ENCODE assay signal across 22 cellular contexts in genomic region chr18:76978616-76979015, GRCh38.
DNase-seq lines count a peak whose midpoint lies in the region; ATAC-seq and TF ChIP-seq lines count a peak whose summit lies in the region.
"Had no signal": no experiment of that assay in that cellular context is flagged by ENCODE, and none has a peak within 500 bp of the region (broad histone marks: within the 10 kb centered on the region; RNA-seq: fewer than 3 reads in every experiment).

No MANE protein-coding gene starts in this region.

- no peak for TF ChIP-seq CTCF in brain (conservative IDR thresholded peaks at IDR 0.05)
- TF ChIP-seq CTCF in lower lobe of right lung (IDR thresholded peaks at IDR 0.05) = no peak
- TF ChIP-seq CTCF in neural progenitor cell (IDR thresholded peaks at IDR 0.05) = no peak

- H3K4me3 ChIP-seq in mucosa of rectum (ENCODE audit: low read length in 2 of 2) = no peak overlapping the region
- no peak overlapping the region for H3K4me3 ChIP-seq in lower lobe of right lung
- no peak overlapping the region for H3K4me3 ChIP-seq in neural progenitor cell
- H3K4me3 ChIP-seq: psoas muscle, tibial artery had no signal

- H4K20me1 ChIP-seq in neural progenitor cell (ENCODE audit: low read depth) = no peaks in the 10 kb centered on the region

- H3K36me3 Mint-ChIP-seq in brain (no peaks in the 10 kb centered on the region), neural progenitor cell (peaks cover 12% of the 10 kb centered on the region)
- peaks cover 26 to 46% of the 10 kb centered on the region in 2 donors for H3K36me3 Mint-ChIP-seq in stimulated activated naive B cell treated with anti-CD40 and anti-IgM and Interleukin-4, amounts not matched to agents 10 μg/mL and 1 μg/mL and 100 μg/mL, for 72 hours

- no peak for ATAC-seq in stimulated activated naive B cell treated with anti-CD40 and anti-IgM and Interleukin-4, amounts not matched to agents 10 μg/mL and 1 μg/mL and 100 μg/mL, for 72 hours (replicated peaks)
- ATAC-seq in lower lobe of right lung = no peak
- ATAC-seq: activated CD8-positive, alpha-beta T cell treated with anti-CD3 and anti-CD28 coated beads for 36 hours; stimulated activated naive CD8-positive, alpha-beta T cell treated with anti-CD3 and anti-CD28 coated beads, Interleukin-15, amount 100 ng/mL, for 72 hours; T-cell had no signal

- H3K36me3 ChIP-seq in mucosa of rectum (ENCODE audit: control insufficient read depth in 2 of 2, insufficient read depth in 2 of 2, low read length in 2 of 2) (no peaks in the 10 kb centered on the region), lower lobe of right lung (no peaks in the 10 kb centered on the region), neural progenitor cell (no peaks in the 10 kb centered on the region)

- intact Hi-C loops in lower lobe of right lung (cut with DNase I) = no loop called here

- peaks cover 26 to 29% of the 10 kb centered on the region in 2 donors for H3K4me1 ChIP-seq in mucosa of rectum (ENCODE audit: control insufficient read depth in 2 of 2, insufficient read depth in 2 of 2, low read length in 2 of 2)
- no peaks in the 10 kb centered on the region for H3K4me1 ChIP-seq in lower lobe of right lung
- H3K4me1 ChIP-seq in neural progenitor cell = peaks cover 23% of the 10 kb centered on the region
- H3K4me1 ChIP-seq: Caco-2 had no signal

- H3K27ac Mint-ChIP-seq in brain = peak overlapping the region in 4 of 5 experiments; percentile 6 to 83 (median 66)
- peak overlapping the region; percentile 92 for H3K27ac Mint-ChIP-seq in stimulated activated naive B cell treated with anti-CD40 and anti-IgM and Interleukin-4, amounts not matched to agents 10 μg/mL and 1 μg/mL and 100 μg/mL, for 72 hours
- H3K27ac Mint-ChIP-seq in neural progenitor cell = no peak overlapping the region
- H3K27ac Mint-ChIP-seq: activated CD8-positive, alpha-beta T cell treated with anti-CD3 and anti-CD28 coated beads for 36 hours; stimulated activated naive CD8-positive, alpha-beta T cell treated with anti-CD3 and anti-CD28 coated beads, Interleukin-15, amount 100 ng/mL, for 72 hours; T-cell had no signal

- H3K9me3 Mint-ChIP-seq in brain = peaks cover 0 to 8% (median 0%) of the 10 kb centered on the region in 5 experiments
- peaks cover 0 to 6% of the 10 kb centered on the region in 2 donors for H3K9me3 Mint-ChIP-seq in stimulated activated naive B cell treated with anti-CD40 and anti-IgM and Interleukin-4, amounts not matched to agents 10 μg/mL and 1 μg/mL and 100 μg/mL, for 72 hours
- H3K9me3 Mint-ChIP-seq in neural progenitor cell = no peaks in the 10 kb centered on the region
- H3K9me3 Mint-ChIP-seq: activated CD8-positive, alpha-beta T cell treated with anti-CD3 and anti-CD28 coated beads for 36 hours; stimulated activated naive CD8-positive, alpha-beta T cell treated with anti-CD3 and anti-CD28 coated beads, Interleukin-15, amount 100 ng/mL, for 72 hours; T-cell had no signal

- H3K9me3 ChIP-seq in mucosa of rectum (ENCODE audit: control insufficient read depth in 2 of 2, low read length in 2 of 2) = no peaks in the 10 kb centered on the region
- H3K9me3 ChIP-seq in lower lobe of right lung = no peaks in the 10 kb centered on the region
- no peaks in the 10 kb centered on the region for H3K9me3 ChIP-seq in neural progenitor cell (ENCODE audit: low read depth)
- H3K9me3 ChIP-seq: Caco-2, psoas muscle, tibial artery had no signal

- peak; percentile 72 to 76 for DNase-seq in NCI-H526 (lab: John Stamatoyannopoulos, UW)
- no peak for DNase-seq in stimulated activated naive B cell treated with anti-CD40 and anti-IgM and Interleukin-4, amounts not matched to agents 10 μg/mL and 1 μg/mL and 100 μg/mL, for 72 hours
- DNase-seq in lower lobe of right lung = no peak
- DNase-seq in SW480 (ENCODE audit: low spot score) = no peak
- DNase-seq in neural progenitor cell (ENCODE audit: low spot score) = no peak
- DNase-seq: activated CD8-positive, alpha-beta T cell treated with anti-CD3 and anti-CD28 coated beads for 36 hours; activated gamma-delta T cell treated with Interleukin-2 at 50 U/mL for 16 hours; activated T-cell treated with anti-CD3 and anti-CD28 coated beads, Interleukin-2, amount 50 U/mL, for 1 hour; Caco-2; central memory CD4-positive, alpha-beta T cell; GDM1; left ventricle myocardium superior; midbrain; NCI-H1105; NCI-H1930; NCI-H748 treated with DMSO at 0.1 percent for 48 hours; psoas muscle; stimulated activated naive CD8-positive, alpha-beta T cell treated with anti-CD3 and anti-CD28 coated beads, Interleukin-15, amount 100 ng/mL, for 72 hours; T-cell; tibial artery had no signal

- H3K27me3 Mint-ChIP-seq in brain (no peaks in the 10 kb centered on the region), neural progenitor cell (ENCODE audit: insufficient read depth, low read depth) (peaks cover 4% of the 10 kb centered on the region)
- no peaks in the 10 kb centered on the region for H3K27me3 Mint-ChIP-seq in stimulated activated naive B cell treated with anti-CD40 and anti-IgM and Interleukin-4, amounts not matched to agents 10 μg/mL and 1 μg/mL and 100 μg/mL, for 72 hours
- H3K27me3 Mint-ChIP-seq: activated CD8-positive, alpha-beta T cell treated with anti-CD3 and anti-CD28 coated beads for 36 hours; stimulated activated naive CD8-positive, alpha-beta T cell treated with anti-CD3 and anti-CD28 coated beads, Interleukin-15, amount 100 ng/mL, for 72 hours; T-cell had no signal

- no peaks in the 10 kb centered on the region for H3K27me3 ChIP-seq in mucosa of rectum (ENCODE audit: control insufficient read depth in 2 of 2, insufficient read depth in 2 of 2, low read length in 2 of 2)
- H3K27me3 ChIP-seq in lower lobe of right lung (ENCODE audit: low read depth) = no peaks in the 10 kb centered on the region
- H3K27me3 ChIP-seq in neural progenitor cell = no peaks in the 10 kb centered on the region
- H3K27me3 ChIP-seq: tibial artery had no signal

- no peak overlapping the region for H3K4me3 Mint-ChIP-seq in brain
- H3K4me3 Mint-ChIP-seq in stimulated activated naive B cell treated with anti-CD40 and anti-IgM and Interleukin-4, amounts not matched to agents 10 μg/mL and 1 μg/mL and 100 μg/mL, for 72 hours = peak overlapping the region; percentile 65 to 76
- H3K4me3 Mint-ChIP-seq in neural progenitor cell = no peak overlapping the region
- H3K4me3 Mint-ChIP-seq: activated CD8-positive, alpha-beta T cell treated with anti-CD3 and anti-CD28 coated beads for 36 hours; stimulated activated naive CD8-positive, alpha-beta T cell treated with anti-CD3 and anti-CD28 coated beads, Interleukin-15, amount 100 ng/mL, for 72 hours; T-cell had no signal

- H3K27ac ChIP-seq in mucosa of rectum (ENCODE audit: low read depth in 2 of 2, low read length in 2 of 2) = peak overlapping the region; percentile 83 to 94
- H3K27ac ChIP-seq in lower lobe of right lung = no peak overlapping the region
- H3K27ac ChIP-seq in neural progenitor cell = no peak overlapping the region
- H3K27ac ChIP-seq: psoas muscle, tibial artery had no signal

- H3K4me2 ChIP-seq in neural progenitor cell = no peak overlapping the region

- no peaks in the 10 kb centered on the region for H3K79me2 ChIP-seq in neural progenitor cell (ENCODE audit: low read depth)

- no peaks in the 10 kb centered on the region for H3F3A ChIP-seq in neural progenitor cell (ENCODE audit: low read depth)

- H3K9ac ChIP-seq in mucosa of rectum (ENCODE audit: low read depth in 1 of 2, low read length in 2 of 2) (no peak overlapping the region), neural progenitor cell (no peak overlapping the region)

- H2AFZ ChIP-seq in neural progenitor cell (replicated peaks) = no peak overlapping the region

- H3K4me1 Mint-ChIP-seq in brain = peaks cover 93% of the 10 kb centered on the region
- peaks cover 51 to 79% of the 10 kb centered on the region in 2 donors for H3K4me1 Mint-ChIP-seq in stimulated activated naive B cell treated with anti-CD40 and anti-IgM and Interleukin-4, amounts not matched to agents 10 μg/mL and 1 μg/mL and 100 μg/mL, for 72 hours
- peaks cover 50% of the 10 kb centered on the region for H3K4me1 Mint-ChIP-seq in neural progenitor cell

Comparison
In these comparisons a context has a peak if more than half of its experiments do, and no peak if none do; other contexts are left out.
1. DNase-seq: peak in NCI-H526 (2 of 2); none in stimulated activated naive B cell treated with anti-CD40 and anti-IgM and Interleukin-4, amounts not matched to agents 10 μg/mL and 1 μg/mL and 100 μg/mL, for 72 hours (single experiment), lower lobe of right lung (single experiment), SW480 (single experiment) and neural progenitor cell (single experiment).
2. H3K4me3 Mint-ChIP-seq: peak in stimulated activated naive B cell treated with anti-CD40 and anti-IgM and Interleukin-4, amounts not matched to agents 10 μg/mL and 1 μg/mL and 100 μg/mL, for 72 hours (2 of 2); none in brain (0 of 5) and neural progenitor cell (single experiment).
3. H3K27ac ChIP-seq: peak in mucosa of rectum (2 of 2); none in lower lobe of right lung (single experiment) and neural progenitor cell (single experiment).